8 cellular contexts compared by ENCODE assay signal in the genomic region with DNA sequence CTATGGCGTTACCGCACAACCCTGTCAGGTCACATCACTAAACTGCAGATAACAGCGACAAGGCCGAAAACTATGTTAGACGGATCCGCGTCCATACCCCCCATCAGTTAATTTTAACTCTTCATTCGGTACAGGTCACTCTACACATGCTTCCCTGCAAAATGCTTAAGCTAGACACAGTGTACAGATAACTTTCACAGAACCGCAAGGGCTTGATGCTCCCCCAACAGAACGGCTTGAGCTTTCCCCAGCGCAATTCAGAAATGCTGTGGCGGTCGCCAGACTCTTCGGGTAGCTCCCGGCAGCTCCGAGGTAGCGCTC. TPM values are rescaled to one million over a fixed set of nuclear protein-coding genes. Genes with fewer than 3 reads are reported as not detected.
DNase-seq lines count a peak whose midpoint lies in the region; ATAC-seq and TF ChIP-seq lines count a peak whose summit lies in the region.

No MANE protein-coding gene starts in this region.

- no peaks in the 10 kb centered on the region for H3K36me3 ChIP-seq in SJCRH30
- H3K36me3 ChIP-seq in fibroblast of lung (ENCODE audit: control insufficient read depth, insufficient read depth, low read length), result no peaks in the 10 kb centered on the region
- peaks cover 1 to 2% of the 10 kb centered on the region in 2 experiments for H3K36me3 ChIP-seq in trophoblast cell (ENCODE audit: control insufficient read depth in 1 of 2, insufficient read depth in 2 of 2, low read length in 2 of 2)

- no peak for TF ChIP-seq CTCF in fibroblast of lung (conservative IDR thresholded peaks at IDR 0.05 in 1 of 2, IDR thresholded peaks at IDR 0.05 in 1 of 2; ENCODE audit: low read depth in 1 of 2, low read length in 2 of 2)

- H2BK5ac ChIP-seq in trophoblast cell (ENCODE audit: low read depth, low read length, poor library complexity), result no peak overlapping the region

- H2AFZ ChIP-seq in fibroblast of lung (ENCODE audit: low read length), result peak overlapping the region; percentile 98
- H2AFZ ChIP-seq in trophoblast cell (ENCODE audit: insufficient read depth, low read length, poor library complexity), result peak overlapping the region; percentile 95

- peaks cover 7% of the 10 kb centered on the region for H3K79me1 ChIP-seq in trophoblast cell (ENCODE audit: low read length)

- H3K4me2 ChIP-seq in fibroblast of lung (ENCODE audit: extremely low read depth, insufficient read depth, low read length), result peak overlapping the region; percentile 98
- peak overlapping the region; percentile 78 for H3K4me2 ChIP-seq in trophoblast cell (ENCODE audit: low read length)

- H3K27me3 ChIP-seq in SJCRH30 (no peaks in the 10 kb centered on the region), fibroblast of lung (ENCODE audit: control insufficient read depth, insufficient read depth, low read length) (no peaks in the 10 kb centered on the region), trophoblast cell (ENCODE audit: insufficient read depth, low read length) (no peaks in the 10 kb centered on the region)

- peak; percentile 27 for ATAC-seq in HG02798 (IDR thresholded peaks at IDR 0.05; ENCODE audit: poor library complexity, unreplicated experiment)

- H2BK120ac ChIP-seq in trophoblast cell (ENCODE audit: insufficient read depth, low read length, poor library complexity), result no peak overlapping the region

- peak overlapping the region; percentile 13 for H3K14ac ChIP-seq in trophoblast cell (ENCODE audit: low read length)

- no peaks in the 10 kb centered on the region for H3K9me3 ChIP-seq in SJCRH30 (replicated peaks)
- H3K9me3 ChIP-seq in fibroblast of lung (ENCODE audit: control insufficient read depth, insufficient read depth, low read depth, low read length), result no peaks in the 10 kb centered on the region
- no peaks in the 10 kb centered on the region for H3K9me3 ChIP-seq in trophoblast cell (ENCODE audit: insufficient read depth, low read depth, low read length)

- H2AK5ac ChIP-seq in trophoblast cell (ENCODE audit: low read length), result no peak overlapping the region

- H3K4me1 ChIP-seq in SJCRH30 (no peaks in the 10 kb centered on the region), fibroblast of lung (ENCODE audit: control insufficient read depth, extremely low read depth, insufficient read depth, low read length) (no peaks in the 10 kb centered on the region), trophoblast cell (ENCODE audit: control insufficient read depth in 1 of 2, insufficient read depth in 2 of 2, low read length in 2 of 2) (peaks cover 0 to 2% of the 10 kb centered on the region in 2 experiments)

- H3K79me2 ChIP-seq in fibroblast of lung (ENCODE audit: control insufficient read depth, insufficient read depth, low read length), result peaks cover 5% of the 10 kb centered on the region
- H3K79me2 ChIP-seq in trophoblast cell (ENCODE audit: control insufficient read depth, insufficient read depth, low read length, poor library complexity), result peaks cover 4% of the 10 kb centered on the region

- H2BK12ac ChIP-seq in trophoblast cell (ENCODE audit: low read length), result no peak overlapping the region

- DNase-seq in NCI-H748 treated with DMSO at 0.1 percent for 48 hours (lab: John Stamatoyannopoulos, UW) (peak; percentile 74), NCI-H748 (lab: John Stamatoyannopoulos, UW; ENCODE audit: unreplicated experiment) (no peak), SJCRH30 (no peak), fibroblast of lung (ENCODE audit: low read depth in 2 of 2) (no peak), trophoblast cell (peak; percentile 0 to 30), inferior parietal cortex (ENCODE audit: extremely low spot score) (no peak), NCI-H146 (lab: John Stamatoyannopoulos, UW) (no peak)

- H4K91ac ChIP-seq in trophoblast cell (ENCODE audit: low read depth, low read length), result no peak overlapping the region

- no peaks in the 10 kb centered on the region for H4K20me1 ChIP-seq in fibroblast of lung (ENCODE audit: control insufficient read depth, extremely low read depth, insufficient read depth, low read length)

- peak overlapping the region; percentile 59 for H4K8ac ChIP-seq in trophoblast cell (ENCODE audit: low read depth, low read length)

- H3K18ac ChIP-seq in trophoblast cell (ENCODE audit: low read length), result peak overlapping the region; percentile 41

- H3K9ac ChIP-seq in fibroblast of lung (ENCODE audit: insufficient read depth, low read length) (peak overlapping the region; percentile 97), trophoblast cell (ENCODE audit: low read length) (peak overlapping the region; percentile 81)

- WGBS in trophoblast cell (ENCODE audit: extremely low coverage, insufficient coverage, insufficient read length), result no CpG with 5 or more reads among the region's 17 CpGs

- no peak overlapping the region for H3K23ac ChIP-seq in trophoblast cell (ENCODE audit: low read length)

- H3K27ac ChIP-seq in SJCRH30, result peak overlapping the region; percentile 93
- peak overlapping the region; percentile 96 for H3K27ac ChIP-seq in fibroblast of lung (ENCODE audit: insufficient read depth, low read length)
- no peak overlapping the region for H3K27ac ChIP-seq in trophoblast cell (ENCODE audit: low read depth, low read length)

- H3K4me3 ChIP-seq in SJCRH30 (peak overlapping the region; percentile 86), fibroblast of lung (replicated peaks in 1 of 4; ENCODE audit: control extremely low read depth in 1 of 4, insufficient read depth in 1 of 4, low read depth in 3 of 4, low read length in 4 of 4) (peak overlapping the region; percentile 76 to 93 (median 87)), trophoblast cell (ENCODE audit: low read depth, low read length) (peak overlapping the region; percentile 83)

- no peak overlapping the region for H4K12ac ChIP-seq in trophoblast cell (ENCODE audit: low read depth, low read length)

- H3K4ac ChIP-seq in trophoblast cell (ENCODE audit: low read depth, low read length), result no peak overlapping the region

RNA-seq across cellular contexts. Expression of gene RBBP8, which starts 0.3 kb away (rescaled TPM):
- total RNA-seq in SJCRH30 (2014; rRNA removed; shearing (Covaris generic)), result 35.9 and 40.9 TPM in 2 replicates
- 21.0 and 27.5 TPM in 2 replicates for total RNA-seq in fibroblast of lung
- 17.8 and 32.0 TPM in 2 replicates for polyA plus RNA-seq in fibroblast of lung
- 11.4 and 19.5 TPM in 2 replicates for polyA plus RNA-seq in fibroblast of lung (2012)
- 1.1 and 5.9 TPM in 2 replicates for polyA minus RNA-seq in fibroblast of lung (ENCODE audit: low replicate concordance)
- 26.8 and 28.9 TPM in 2 replicates for polyA plus RNA-seq in trophoblast cell (2013)

Comparison
In these comparisons a context has a peak if more than half of its experiments do, and no peak if none do; other contexts are left out.
1. DNase-seq: peak in NCI-H748 treated with DMSO at 0.1 percent for 48 hours (single experiment) and trophoblast cell (2 of 2); none in NCI-H748 (single experiment), SJCRH30 (0 of 2), fibroblast of lung (0 of 2), inferior parietal cortex (single experiment) and NCI-H146 (single experiment).
2. Peak in every context shown above with its lines, with median percentiles within 50 percentile points of each other: H3K4me3 ChIP-seq.